In genomic region chr5:56829137-56829536, GRCh38 we compare ENCODE assay signal across 9 cellular contexts. TPM values are rescaled to one million over a fixed set of nuclear protein-coding genes. Genes with fewer than 3 reads are reported as not detected.
A peak's percentile ranks its signal among the peaks of the same experiment; 100 is the strongest.
DNase-seq lines count a peak whose midpoint lies in the region; ATAC-seq and TF ChIP-seq lines count a peak whose summit lies in the region.
"Had no signal": no experiment of that assay in that cellular context is flagged by ENCODE, and none has a peak within 500 bp of the region (broad histone marks: within the 10 kb centered on the region; RNA-seq: fewer than 3 reads in every experiment).

No MANE protein-coding gene starts in this region.

- H3K4me3 ChIP-seq in testis, result no peak overlapping the region
- H3K4me3 ChIP-seq: gastroesophageal sphincter had no signal

- H3K27me3 Mint-ChIP-seq in mesothelial cell of epicardium (ENCODE audit: low read depth), result no peaks in the 10 kb centered on the region

- H3K9me3 ChIP-seq in testis, result no peaks in the 10 kb centered on the region
- H3K9me3 ChIP-seq: gastroesophageal sphincter had no signal

- peak; percentile 56 for DNase-seq in DMS53 treated with DMSO at 0.1 percent for 48 hours (lab: John Stamatoyannopoulos, UW; ENCODE audit: unreplicated experiment)
- DNase-seq in activated CD8-positive, alpha-beta memory T cell treated with anti-CD3 and anti-CD28 coated beads, Interleukin-2, amount 50 U/mL, for 4 hours, result peak; percentile 56
- no peak for DNase-seq in mesothelial cell of epicardium (ENCODE audit: low spot score in 2 of 2, unreplicated experiment in 2 of 2)
- DNase-seq in retina, result no peak
- no peak for DNase-seq in testis

- ATAC-seq in HG03442 (IDR thresholded peaks at IDR 0.05; ENCODE audit: unreplicated experiment), result peak; percentile 79
- no peak for ATAC-seq in GM21717 (IDR thresholded peaks at IDR 0.05; ENCODE audit: unreplicated experiment)
- ATAC-seq in GM18858 (IDR thresholded peaks at IDR 0.05; ENCODE audit: unreplicated experiment), result no peak
- ATAC-seq: gastroesophageal sphincter had no signal

- H3K9me3 Mint-ChIP-seq in mesothelial cell of epicardium, result no peaks in the 10 kb centered on the region

- H3K27me3 ChIP-seq in testis, result no peaks in the 10 kb centered on the region
- H3K27me3 ChIP-seq: gastroesophageal sphincter had no signal

- no peaks in the 10 kb centered on the region for H3K36me3 Mint-ChIP-seq in mesothelial cell of epicardium

- intact Hi-C loops in testis (cut with DNase I; ENCODE audit: low total_unique reads), result no loop called here

- H3K4me3 Mint-ChIP-seq in mesothelial cell of epicardium, result no peak overlapping the region

- WGBS in testis, 2 donors, result 78 to 82% methylated on average over 9 of the region's 9 CpGs

- peaks cover 75% of the 10 kb centered on the region for H3K4me1 Mint-ChIP-seq in mesothelial cell of epicardium

- peak overlapping the region; percentile 31 for H3K27ac Mint-ChIP-seq in mesothelial cell of epicardium

- no peak for TF ChIP-seq POLR2A in testis (IDR thresholded peaks at IDR 0.05)

- TF ChIP-seq CTCF in mesothelial cell of epicardium (IDR thresholded peaks at IDR 0.05; ENCODE audit: unreplicated experiment), result no peak
- no peak for TF ChIP-seq CTCF in testis (IDR thresholded peaks at IDR 0.05)

- H3K36me3 ChIP-seq in testis (ENCODE audit: low read depth, missing control alignments), result no peaks in the 10 kb centered on the region
- H3K36me3 ChIP-seq: gastroesophageal sphincter had no signal

- no peak overlapping the region for H3K27ac ChIP-seq in testis
- H3K27ac ChIP-seq: gastroesophageal sphincter had no signal

- peaks cover 34% of the 10 kb centered on the region for H3K4me1 ChIP-seq in testis

RNA-seq across cellular contexts. Expression of gene MAP3K1, which starts 13.8 kb away (rescaled TPM):
- total RNA-seq in mesothelial cell of epicardium (52.2 to 55.7 TPM (median 54.8 TPM) in 3 replicates), testis (10 to 100 TPM; 42.5 to 52.0 TPM)
- polyA plus RNA-seq in testis (ENCODE audit: insufficient read depth, low read depth, low replicate concordance), result 20.4 TPM

Comparison
In these comparisons a context has a peak if more than half of its experiments do, and no peak if none do; other contexts are left out.
1. DNase-seq: peak in DMS53 treated with DMSO at 0.1 percent for 48 hours (single experiment) and activated CD8-positive, alpha-beta memory T cell treated with anti-CD3 and anti-CD28 coated beads, Interleukin-2, amount 50 U/mL, for 4 hours (single experiment); none in mesothelial cell of epicardium (0 of 2), retina (single experiment) and testis (single experiment).